ENCODE assay signal across 23 cellular contexts in genomic region chr5:77636423-77637169, GRCh38. TPM values are rescaled to one million over a fixed set of nuclear protein-coding genes. Genes with fewer than 3 reads are reported as not detected.
A peak's percentile ranks its signal among the peaks of the same experiment; 100 is the strongest.
DNase-seq lines count a peak whose midpoint lies in the region; ATAC-seq, FAIRE-seq and TF ChIP-seq lines count a peak whose summit lies in the region.
"Had no signal": no experiment of that assay in that cellular context is flagged by ENCODE, and none has a peak within 500 bp of the region (broad histone marks: within the 10 kb centered on the region; RNA-seq: fewer than 3 reads in every experiment).

No MANE protein-coding gene starts in this region.

- H3K79me2 ChIP-seq in astrocyte (ENCODE audit: insufficient read depth, low read length): no peaks in the 10 kb centered on the region
- no peaks in the 10 kb centered on the region for H3K79me2 ChIP-seq in neural progenitor cell (ENCODE audit: low read depth)

- H3K4me3 ChIP-seq in astrocyte (ENCODE audit: insufficient read depth, low read depth, low read length): no peak overlapping the region
- H3K4me3 ChIP-seq in neural progenitor cell: no peak overlapping the region
- H3K4me3 ChIP-seq: adrenal gland had no signal

- H3K4me1 Mint-ChIP-seq in CD4-positive, alpha-beta T cell (ENCODE audit: low read depth): peaks cover 19% of the 10 kb centered on the region
- no peaks in the 10 kb centered on the region for H3K4me1 Mint-ChIP-seq in astrocyte (ENCODE audit: low read depth, unreplicated experiment)
- peaks cover 23% of the 10 kb centered on the region for H3K4me1 Mint-ChIP-seq in neural progenitor cell

- H4K20me1 ChIP-seq in astrocyte (ENCODE audit: insufficient read depth, low read length): peaks cover 20% of the 10 kb centered on the region
- peaks cover 98% of the 10 kb centered on the region for H4K20me1 ChIP-seq in neural progenitor cell (ENCODE audit: low read depth)

- H3K9me3 ChIP-seq in CD4-positive, alpha-beta T cell (ENCODE audit: control insufficient read depth, low read length): peaks cover 32% of the 10 kb centered on the region
- H3K9me3 ChIP-seq in astrocyte (ENCODE audit: insufficient read depth, low read depth, low read length) (peaks cover 6% of the 10 kb centered on the region), neural progenitor cell (ENCODE audit: low read depth) (no peaks in the 10 kb centered on the region)
- H3K9me3 ChIP-seq: adrenal gland, tibial artery had no signal

- H3F3A ChIP-seq in neural progenitor cell (ENCODE audit: low read depth): peaks cover 54% of the 10 kb centered on the region

- peak overlapping the region; percentile 9 for H3K4me3 Mint-ChIP-seq in CD4-positive, alpha-beta T cell
- H3K4me3 Mint-ChIP-seq in astrocyte (ENCODE audit: unreplicated experiment) (no peak overlapping the region), neural progenitor cell (no peak overlapping the region)

- H3K4me1 ChIP-seq in astrocyte (ENCODE audit: insufficient read depth, low read length) (no peaks in the 10 kb centered on the region), neural progenitor cell (peaks cover 30% of the 10 kb centered on the region)
- H3K4me1 ChIP-seq: adrenal gland had no signal

- peaks cover 93% of the 10 kb centered on the region for H3K27me3 Mint-ChIP-seq in CD4-positive, alpha-beta T cell
- H3K27me3 Mint-ChIP-seq in astrocyte (ENCODE audit: low read depth, unreplicated experiment) (peaks cover 81% of the 10 kb centered on the region), neural progenitor cell (ENCODE audit: insufficient read depth, low read depth) (peaks cover 90% of the 10 kb centered on the region)

- no peak overlapping the region for H3K4me2 ChIP-seq in astrocyte (ENCODE audit: low read length)
- no peak overlapping the region for H3K4me2 ChIP-seq in neural progenitor cell

- H3K27ac Mint-ChIP-seq in CD4-positive, alpha-beta T cell: no peak overlapping the region
- H3K27ac Mint-ChIP-seq in astrocyte (ENCODE audit: unreplicated experiment) (peak overlapping the region; percentile 24), neural progenitor cell (no peak overlapping the region)

- no peak for TF ChIP-seq CTCF in CD4-positive, alpha-beta T cell (IDR thresholded peaks at IDR 0.05)
- TF ChIP-seq CTCF in astrocyte (IDR thresholded peaks at IDR 0.05; ENCODE audit: insufficient read depth, low read depth, low read length) (no peak), neural progenitor cell (IDR thresholded peaks at IDR 0.05) (no peak)

- POLR2A ChIA-PET in CD4-positive, alpha-beta T cell (lab: Charles Lee): no interaction called here

- DNase-seq in NCI-H524 (lab: John Stamatoyannopoulos, UW): peak; percentile 16 to 38
- DNase-seq in NCI-H524 treated with DMSO at 0.1 percent for 48 hours (lab: John Stamatoyannopoulos, UW): no peak
- no peak for DNase-seq in CD4-positive, alpha-beta T cell
- no peak for DNase-seq in astrocyte (ENCODE audit: low read depth)
- peak; percentile 43 for DNase-seq in neural progenitor cell (ENCODE audit: low spot score)
- DNase-seq in NCI-H1092 (lab: John Stamatoyannopoulos, UW): no peak
- DNase-seq in anterior cingulate cortex (lab: John Stamatoyannopoulos, UW): no peak
- DNase-seq: activated T-cell treated with anti-CD3 and anti-CD28 coated beads for 4 hours; adrenal gland; central memory CD4-positive, alpha-beta T cell; effector memory CD4-positive, alpha-beta T cell; Karpas-422; kidney glomerular epithelial cell; NCI-H1105 treated with DMSO at 0.1 percent for 48 hours; stimulated activated CD4-positive, alpha-beta T cell treated with anti-CD3 and anti-CD28 coated beads, Interleukin-4, amount 100 ng/mL, for 1 hour; stimulated activated CD8-positive, alpha-beta memory T cell treated with anti-CD3 and anti-CD28 coated beads, Interleukin-4, amount 100 ng/mL, for 48 hours; tibial artery had no signal

- FAIRE-seq in astrocyte (lab: Jason Lieb, UNC): no peak

- H2AFZ ChIP-seq in astrocyte (ENCODE audit: low read depth, low read length) (no peak overlapping the region), neural progenitor cell (replicated peaks) (no peak overlapping the region)

- H3K36me3 Mint-ChIP-seq in CD4-positive, alpha-beta T cell (ENCODE audit: low read depth): peaks cover 12% of the 10 kb centered on the region
- H3K36me3 Mint-ChIP-seq in astrocyte (ENCODE audit: low read depth, unreplicated experiment) (peaks cover 5% of the 10 kb centered on the region), neural progenitor cell (no peaks in the 10 kb centered on the region)

- H3K9ac ChIP-seq in astrocyte (ENCODE audit: low read length) (no peak overlapping the region), neural progenitor cell (no peak overlapping the region)

- intact Hi-C loops in CD4-positive, alpha-beta T cell (cut with DNase I, micrococcal nuclease): loop anchor here in 1 of 2 experiments (10.0 kb wide), 1 partner anchor 138 kb away; the partner anchor contains the start of gene TBCA

- H3K36me3 ChIP-seq in astrocyte (ENCODE audit: insufficient read depth, low read length) (no peaks in the 10 kb centered on the region), neural progenitor cell (no peaks in the 10 kb centered on the region)
- H3K36me3 ChIP-seq: adrenal gland, tibial artery had no signal

- CTCF ChIA-PET in CD4-positive, alpha-beta T cell (lab: Charles Lee): interaction anchor here (0.7 kb wide), 1 partner anchor 332 kb away, joined by 3 read pairs; no protein-coding TSS in a partner anchor

- ATAC-seq in CD4-positive, alpha-beta T cell (ENCODE audit: poor library complexity): no peak
- ATAC-seq in HG03135 (IDR thresholded peaks at IDR 0.05; ENCODE audit: unreplicated experiment): no peak
- ATAC-seq: activated CD4-positive, CD25-positive, alpha-beta regulatory T cell treated with anti-CD3 and anti-CD28 coated beads, Interleukin-2, amount 50 U/mL, for 24 hours had no signal

- peaks cover 12% of the 10 kb centered on the region for H3K9me3 Mint-ChIP-seq in CD4-positive, alpha-beta T cell
- H3K9me3 Mint-ChIP-seq in astrocyte (ENCODE audit: unreplicated experiment): peaks cover 20% of the 10 kb centered on the region
- H3K9me3 Mint-ChIP-seq in neural progenitor cell: peaks cover 2% of the 10 kb centered on the region

- peaks cover 100% of the 10 kb centered on the region for H3K27me3 ChIP-seq in CD4-positive, alpha-beta T cell (ENCODE audit: control insufficient read depth, insufficient read depth, low read length)
- H3K27me3 ChIP-seq in astrocyte (ENCODE audit: insufficient read depth, low read length): peaks cover 93% of the 10 kb centered on the region
- peaks cover 100% of the 10 kb centered on the region for H3K27me3 ChIP-seq in neural progenitor cell

- no peak overlapping the region for H3K27ac ChIP-seq in CD4-positive, alpha-beta T cell (ENCODE audit: low read depth, low read length)
- no peak overlapping the region for H3K27ac ChIP-seq in astrocyte (ENCODE audit: low read depth, low read length)
- H3K27ac ChIP-seq in neural progenitor cell: no peak overlapping the region
- H3K27ac ChIP-seq: adrenal gland, RWPE1, tibial artery had no signal

RNA-seq across cellular contexts. Expression of gene OTP, which starts 1.9 kb away (rescaled TPM):
- not detected for total RNA-seq in CD4-positive, alpha-beta T cell
- total RNA-seq in astrocyte (0.16 and 0.17 TPM in 2 replicates), neural progenitor cell (ENCODE audit: low replicate concordance) (not detected in 2 replicates)
- total RNA-seq: A172, omental fat pad, skeletal muscle tissue had no signal

Comparison
In these comparisons a context has a peak if more than half of its experiments do, and no peak if none do; other contexts are left out.
1. DNase-seq: peak in NCI-H524 (2 of 2) and neural progenitor cell (single experiment); none in NCI-H524 treated with DMSO at 0.1 percent for 48 hours (single experiment), CD4-positive, alpha-beta T cell (0 of 10), astrocyte (single experiment), NCI-H1092 (single experiment) and anterior cingulate cortex (0 of 58).